ENCODE assay signal across 20 cellular contexts in the genomic region with DNA sequence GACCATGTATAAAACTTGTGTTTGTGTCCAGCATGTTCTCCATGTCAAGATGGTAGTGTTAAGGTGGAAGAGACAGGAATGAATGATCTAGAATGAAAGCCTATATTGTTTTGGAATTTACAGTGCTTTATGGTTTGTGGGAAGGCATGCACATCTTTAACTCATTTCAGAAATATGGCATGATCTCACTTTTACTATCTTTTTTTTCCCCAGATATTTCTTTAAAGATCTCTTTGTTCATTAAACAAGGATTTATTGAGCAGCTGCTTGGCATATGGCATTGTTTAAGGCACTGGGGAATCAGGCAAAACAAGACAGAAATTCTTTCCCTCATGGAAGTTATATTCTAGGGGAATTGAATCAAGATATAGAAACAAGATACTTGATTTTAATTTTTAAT.
"Had no signal": no experiment of that assay in that cellular context is flagged by ENCODE, and none has a peak within 500 bp of the region (broad histone marks: within the 10 kb centered on the region; RNA-seq: fewer than 3 reads in every experiment).

No MANE protein-coding gene starts in this region.

- H3K36me3 ChIP-seq: prostate gland, thyroid gland had no signal

- H3K4me3 ChIP-seq: gastroesophageal sphincter, heart left ventricle, prostate gland, thyroid gland, upper lobe of right lung had no signal

- DNase-seq: activated CD4-positive, alpha-beta memory T cell treated with anti-CD3 and anti-CD28 coated beads, Interleukin-2, amount 10 ng/mL, durations not matched to agents 7 days and 5 days; activated CD4-positive, alpha-beta T cell treated with anti-CD3 and anti-CD28 coated beads, Interleukin-2, amount 10 ng/mL, durations not matched to agents 24 days and 14 days; activated effector memory CD4-positive, alpha-beta T cell treated with Interleukin-2 at 50 U/mL for 16 hours; activated naive CD4-positive, alpha-beta T cell treated with anti-CD3 and anti-CD28 coated beads, Interleukin-2, amount 10 ng/mL, durations not matched to agents 7 days and 5 days; activated T-cell treated with anti-CD3 and anti-CD28 coated beads, Interleukin-2, amount 50 U/mL, for 72 hours; aorta; heart left ventricle; islet precursor cell; left cardiac atrium; midbrain; natural killer cell; stimulated activated CD4-positive, alpha-beta T cell treated with anti-CD3 and anti-CD28 coated beads, Interleukin-4, amount 100 ng/mL, for 4 hours; stimulated activated naive CD8-positive, alpha-beta T cell treated with anti-CD3 and anti-CD28 coated beads, Interleukin-15, Interleukin-2, amounts not matched to agents 100 U/mL and 50 U/mL, for 24 hours; substantia nigra; thyroid gland; upper lobe of right lung had no signal

- H3K27me3 ChIP-seq: gastroesophageal sphincter, heart left ventricle, thyroid gland, upper lobe of right lung had no signal

- H3K9me3 ChIP-seq: gastroesophageal sphincter, heart left ventricle, prostate gland, thyroid gland, upper lobe of right lung had no signal

- H3K4me1 ChIP-seq: gastroesophageal sphincter, heart left ventricle, prostate gland, thyroid gland, upper lobe of right lung had no signal

- ATAC-seq: activated CD4-positive, CD25-positive, alpha-beta regulatory T cell treated with anti-CD3 and anti-CD28 coated beads, Interleukin-2, amount 50 U/mL, for 24 hours; activated T-cell treated with anti-CD3 and anti-CD28 coated beads, Interleukin-2, amount 50 U/mL, for 72 hours; gastroesophageal sphincter; heart left ventricle; left cardiac atrium; natural killer cell; stimulated activated naive CD8-positive, alpha-beta T cell treated with anti-CD3 and anti-CD28 coated beads, Interleukin-15, Interleukin-2, amounts not matched to agents 100 U/mL and 50 U/mL, for 24 hours; upper lobe of right lung had no signal

- H3K27ac ChIP-seq: gastroesophageal sphincter, heart left ventricle, prostate gland, thyroid gland, upper lobe of right lung, VCaP had no signal
